Comparison of ENCODE assay signal across 1 cellular context in the genomic region with DNA sequence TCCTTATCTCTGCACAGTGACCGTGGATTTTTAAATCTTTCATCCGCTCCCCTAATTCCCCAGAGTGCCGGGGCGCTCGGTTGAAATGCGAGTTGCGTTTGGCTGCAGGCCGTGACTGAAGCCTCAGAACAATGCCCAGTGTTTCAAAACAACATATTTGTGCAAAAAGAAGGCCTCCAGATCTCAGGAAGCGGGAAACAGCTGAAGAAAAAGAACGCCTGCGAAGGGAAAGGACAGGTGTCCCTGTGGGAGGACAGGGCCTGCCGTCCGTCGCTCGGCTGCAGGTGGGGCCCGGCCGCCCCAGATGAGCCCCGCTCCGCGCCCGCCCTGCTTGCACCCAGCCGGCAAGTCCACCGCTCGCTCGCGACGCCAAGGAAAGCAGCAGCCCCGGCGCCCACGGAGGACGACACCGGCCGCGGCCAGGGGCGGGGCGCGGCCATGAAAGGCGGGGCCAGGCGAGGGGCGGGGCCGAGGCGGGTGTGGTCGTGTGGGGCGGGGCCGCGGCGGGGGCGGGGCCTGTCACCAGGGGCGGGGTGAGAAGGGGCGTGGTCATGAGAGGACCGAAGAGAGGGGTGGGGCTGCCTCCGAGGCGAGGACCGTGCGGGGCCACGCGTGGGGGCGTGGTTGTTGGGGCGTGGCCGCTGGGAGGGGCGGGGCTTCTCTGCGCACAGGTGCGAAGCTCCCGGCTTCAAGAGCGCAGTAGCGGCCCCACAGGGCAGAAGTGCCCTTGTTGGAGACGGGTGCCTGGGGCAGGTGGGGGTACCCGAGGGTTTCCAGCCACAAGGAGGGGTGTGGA.
TF ChIP-seq lines count a peak whose summit lies in the region.

No MANE protein-coding gene starts in this region.

TF ChIP-seq in HCT116, 20 proteins besides CTCF, POLR2A, EP300 and RAD21 (continued from another document):
- TF ChIP-seq ATF3 (IDR thresholded peaks at IDR 0.05), result no peak
- TF ChIP-seq, protein P1, sequence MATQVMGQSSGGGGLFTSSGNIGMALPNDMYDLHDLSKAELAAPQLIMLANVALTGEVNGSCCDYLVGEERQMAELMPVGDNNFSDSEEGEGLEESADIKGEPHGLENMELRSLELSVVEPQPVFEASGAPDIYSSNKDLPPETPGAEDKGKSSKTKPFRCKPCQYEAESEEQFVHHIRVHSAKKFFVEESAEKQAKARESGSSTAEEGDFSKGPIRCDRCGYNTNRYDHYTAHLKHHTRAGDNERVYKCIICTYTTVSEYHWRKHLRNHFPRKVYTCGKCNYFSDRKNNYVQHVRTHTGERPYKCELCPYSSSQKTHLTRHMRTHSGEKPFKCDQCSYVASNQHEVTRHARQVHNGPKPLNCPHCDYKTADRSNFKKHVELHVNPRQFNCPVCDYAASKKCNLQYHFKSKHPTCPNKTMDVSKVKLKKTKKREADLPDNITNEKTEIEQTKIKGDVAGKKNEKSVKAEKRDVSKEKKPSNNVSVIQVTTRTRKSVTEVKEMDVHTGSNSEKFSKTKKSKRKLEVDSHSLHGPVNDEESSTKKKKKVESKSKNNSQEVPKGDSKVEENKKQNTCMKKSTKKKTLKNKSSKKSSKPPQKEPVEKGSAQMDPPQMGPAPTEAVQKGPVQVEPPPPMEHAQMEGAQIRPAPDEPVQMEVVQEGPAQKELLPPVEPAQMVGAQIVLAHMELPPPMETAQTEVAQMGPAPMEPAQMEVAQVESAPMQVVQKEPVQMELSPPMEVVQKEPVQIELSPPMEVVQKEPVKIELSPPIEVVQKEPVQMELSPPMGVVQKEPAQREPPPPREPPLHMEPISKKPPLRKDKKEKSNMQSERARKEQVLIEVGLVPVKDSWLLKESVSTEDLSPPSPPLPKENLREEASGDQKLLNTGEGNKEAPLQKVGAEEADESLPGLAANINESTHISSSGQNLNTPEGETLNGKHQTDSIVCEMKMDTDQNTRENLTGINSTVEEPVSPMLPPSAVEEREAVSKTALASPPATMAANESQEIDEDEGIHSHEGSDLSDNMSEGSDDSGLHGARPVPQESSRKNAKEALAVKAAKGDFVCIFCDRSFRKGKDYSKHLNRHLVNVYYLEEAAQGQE (IDR thresholded peaks at IDR 0.05; ENCODE audit: low read depth), result no peak
- no peak for TF ChIP-seq SRF (IDR thresholded peaks at IDR 0.05; ENCODE audit: low read depth)
- TF ChIP-seq, protein P2, sequence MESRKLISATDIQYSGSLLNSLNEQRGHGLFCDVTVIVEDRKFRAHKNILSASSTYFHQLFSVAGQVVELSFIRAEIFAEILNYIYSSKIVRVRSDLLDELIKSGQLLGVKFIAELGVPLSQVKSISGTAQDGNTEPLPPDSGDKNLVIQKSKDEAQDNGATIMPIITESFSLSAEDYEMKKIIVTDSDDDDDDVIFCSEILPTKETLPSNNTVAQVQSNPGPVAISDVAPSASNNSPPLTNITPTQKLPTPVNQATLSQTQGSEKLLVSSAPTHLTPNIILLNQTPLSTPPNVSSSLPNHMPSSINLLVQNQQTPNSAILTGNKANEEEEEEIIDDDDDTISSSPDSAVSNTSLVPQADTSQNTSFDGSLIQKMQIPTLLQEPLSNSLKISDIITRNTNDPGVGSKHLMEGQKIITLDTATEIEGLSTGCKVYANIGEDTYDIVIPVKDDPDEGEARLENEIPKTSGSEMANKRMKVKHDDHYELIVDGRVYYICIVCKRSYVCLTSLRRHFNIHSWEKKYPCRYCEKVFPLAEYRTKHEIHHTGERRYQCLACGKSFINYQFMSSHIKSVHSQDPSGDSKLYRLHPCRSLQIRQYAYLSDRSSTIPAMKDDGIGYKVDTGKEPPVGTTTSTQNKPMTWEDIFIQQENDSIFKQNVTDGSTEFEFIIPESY (IDR thresholded peaks at IDR 0.05; ENCODE audit: extremely low read depth, insufficient replicate concordance, low read length), result no peak
- peak; percentile 43; the same call in 1 of the 2 replicates for TF ChIP-seq POLR2AphosphoS5 (IDR thresholded peaks at IDR 0.05; ENCODE audit: low read depth, low read length)
- no peak for TF ChIP-seq TCF7L2 (IDR thresholded peaks at IDR 0.05; ENCODE audit: borderline replicate concordance, extremely low read depth, insufficient read depth, insufficient read length)
- TF ChIP-seq YY1 (IDR thresholded peaks at IDR 0.05; ENCODE audit: extremely low read depth, insufficient replicate concordance, low read depth, low read length), result no peak
- TF ChIP-seq CEBPB (IDR thresholded peaks at IDR 0.05; ENCODE audit: low read depth), result no peak
- TF ChIP-seq FOSL1 (IDR thresholded peaks at IDR 0.05; ENCODE audit: low read depth), result no peak
- TF ChIP-seq, protein P3, sequence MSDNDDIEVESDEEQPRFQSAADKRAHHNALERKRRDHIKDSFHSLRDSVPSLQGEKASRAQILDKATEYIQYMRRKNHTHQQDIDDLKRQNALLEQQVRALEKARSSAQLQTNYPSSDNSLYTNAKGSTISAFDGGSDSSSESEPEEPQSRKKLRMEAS (IDR thresholded peaks at IDR 0.05), result peak; percentile 96
- TF ChIP-seq ZFX (IDR thresholded peaks at IDR 0.05), result no peak
- peak; percentile 52; the same call in 1 of the 2 replicates for TF ChIP-seq CBX3 (IDR thresholded peaks at IDR 0.05; ENCODE audit: low read depth)
- TF ChIP-seq EZH2phosphoT487 (IDR thresholded peaks at IDR 0.05; ENCODE audit: borderline replicate concordance), result no peak
